Comparison of ENCODE assay signal across 28 cellular contexts in genomic region chr17:50598487-50598886, GRCh38. TPM values are rescaled to one million over a fixed set of nuclear protein-coding genes. Genes with fewer than 3 reads are reported as not detected.
DNase-seq lines count a peak whose midpoint lies in the region; ATAC-seq and TF ChIP-seq lines count a peak whose summit lies in the region.
"Had no signal": no experiment of that assay in that cellular context is flagged by ENCODE, and none has a peak within 500 bp of the region (broad histone marks: within the 10 kb centered on the region; RNA-seq: fewer than 3 reads in every experiment).

No MANE protein-coding gene starts in this region.

- no peaks in the 10 kb centered on the region for H3K9me3 ChIP-seq in MM.1S (replicated peaks; ENCODE audit: insufficient read depth, low read length)
- H3K9me3 ChIP-seq in tibial nerve: no peaks in the 10 kb centered on the region
- H3K9me3 ChIP-seq: BE2C, HAP-1 had no signal

- no peak overlapping the region for H3K27ac ChIP-seq in MM.1S (ENCODE audit: low read length)
- no peak overlapping the region for H3K27ac ChIP-seq in tibial nerve
- H3K27ac ChIP-seq: 22Rv1 had no signal

- no peaks in the 10 kb centered on the region for H4K20me1 ChIP-seq in MM.1S (ENCODE audit: insufficient read depth, low read length)

- H3K4me1 ChIP-seq in MM.1S (ENCODE audit: low read length) (no peaks in the 10 kb centered on the region), tibial nerve (no peaks in the 10 kb centered on the region)
- H3K4me1 ChIP-seq: HAP-1 had no signal

- peaks cover 24% of the 10 kb centered on the region for H3K27me3 Mint-ChIP-seq in memory B cell
- H3K27me3 Mint-ChIP-seq in stimulated activated naive CD8-positive, alpha-beta T cell treated with anti-CD3 and anti-CD28 coated beads, Interleukin-15, amount 100 ng/mL, for 72 hours: peaks cover 25% of the 10 kb centered on the region

- no peak for TF ChIP-seq CTCF in MM.1S (IDR thresholded peaks at IDR 0.05; ENCODE audit: low read length)
- no peak for TF ChIP-seq CTCF in tibial nerve (IDR thresholded peaks at IDR 0.05)

- no peak overlapping the region for H2AFZ ChIP-seq in MM.1S (ENCODE audit: low read length)
- H2AFZ ChIP-seq: GM23338 had no signal

- no peak overlapping the region for H3K27ac Mint-ChIP-seq in memory B cell
- no peak overlapping the region for H3K27ac Mint-ChIP-seq in stimulated activated naive CD8-positive, alpha-beta T cell treated with anti-CD3 and anti-CD28 coated beads, Interleukin-15, amount 100 ng/mL, for 72 hours
- H3K27ac Mint-ChIP-seq: CD14-positive monocyte, GM23338 had no signal

- H3K4me3 Mint-ChIP-seq in memory B cell: no peak overlapping the region
- no peak overlapping the region for H3K4me3 Mint-ChIP-seq in stimulated activated naive CD8-positive, alpha-beta T cell treated with anti-CD3 and anti-CD28 coated beads, Interleukin-15, amount 100 ng/mL, for 72 hours
- H3K4me3 Mint-ChIP-seq: CD14-positive monocyte, GM23338 had no signal

- no peak overlapping the region for H3K4me2 ChIP-seq in MM.1S (ENCODE audit: low read depth, low read length)
- H3K4me2 ChIP-seq: GM23338 had no signal

- no peaks in the 10 kb centered on the region for H3K9me2 ChIP-seq in MM.1S (replicated peaks; ENCODE audit: insufficient read depth, low read length)

- peaks cover 86% of the 10 kb centered on the region for H3K27me3 ChIP-seq in MM.1S (replicated peaks; ENCODE audit: insufficient read depth, low read length)
- no peaks in the 10 kb centered on the region for H3K27me3 ChIP-seq in tibial nerve
- H3K27me3 ChIP-seq: BE2C had no signal

- TF ChIP-seq EP300 in tibial nerve (IDR thresholded peaks at IDR 0.05): no peak

- H3K4me1 Mint-ChIP-seq in memory B cell: peaks cover 3% of the 10 kb centered on the region
- no peaks in the 10 kb centered on the region for H3K4me1 Mint-ChIP-seq in stimulated activated naive CD8-positive, alpha-beta T cell treated with anti-CD3 and anti-CD28 coated beads, Interleukin-15, amount 100 ng/mL, for 72 hours

- no peak overlapping the region for H3K9ac ChIP-seq in MM.1S (ENCODE audit: low read length)

- H3K36me3 ChIP-seq in MM.1S (replicated peaks; ENCODE audit: insufficient read depth, low read length): no peaks in the 10 kb centered on the region
- H3K36me3 ChIP-seq in tibial nerve: no peaks in the 10 kb centered on the region
- H3K36me3 ChIP-seq: BE2C, HAP-1 had no signal

- ATAC-seq in memory B cell (ENCODE audit: low read depth): peak; percentile 81
- no peak for ATAC-seq in stimulated activated naive CD8-positive, alpha-beta T cell treated with anti-CD3 and anti-CD28 coated beads, Interleukin-15, amount 100 ng/mL, for 72 hours
- ATAC-seq: GM23338, Panc1 had no signal

- no peaks in the 10 kb centered on the region for H3K79me2 ChIP-seq in MM.1S (ENCODE audit: low read length)

- no peaks in the 10 kb centered on the region for H3F3A ChIP-seq in MM.1S (ENCODE audit: insufficient read depth, low read length)

- 80 to 85% methylated on average over 5 of the region's 5 CpGs for WGBS in tibial nerve, 2 donors

- H3K9me3 Mint-ChIP-seq in memory B cell: no peaks in the 10 kb centered on the region
- no peaks in the 10 kb centered on the region for H3K9me3 Mint-ChIP-seq in stimulated activated naive CD8-positive, alpha-beta T cell treated with anti-CD3 and anti-CD28 coated beads, Interleukin-15, amount 100 ng/mL, for 72 hours
- H3K9me3 Mint-ChIP-seq: CD14-positive monocyte, GM23338 had no signal

- H3K36me3 Mint-ChIP-seq in memory B cell: no peaks in the 10 kb centered on the region
- H3K36me3 Mint-ChIP-seq: CD14-positive monocyte had no signal

- no peak for TF ChIP-seq POLR2A in tibial nerve (IDR thresholded peaks at IDR 0.05)

- DNase-seq in NCI-H2107 treated with DMSO at 0.1 percent for 48 hours (lab: John Stamatoyannopoulos, UW; ENCODE audit: unreplicated experiment) (peak; percentile 33), NCI-H2107 (lab: John Stamatoyannopoulos, UW) (no peak), MM.1S (peak; percentile 49), NCI-H526 (lab: John Stamatoyannopoulos, UW) (peak; percentile 83 to 88), memory B cell (ENCODE audit: low spot score in 2 of 2) (no peak), globus pallidus (ENCODE audit: low spot score) (no peak), tibial nerve (ENCODE audit: low spot score in 2 of 2) (no peak)
- no peak for DNase-seq in stimulated activated naive CD8-positive, alpha-beta T cell treated with anti-CD3 and anti-CD28 coated beads, Interleukin-15, amount 100 ng/mL, for 72 hours
- DNase-seq: BE2C; Calu3; DMS153; DND-41; IMR-90; KG1; NCI-H1105; NCI-H1436 treated with DMSO at 0.1 percent for 48 hours; NCI-H2029; NCI-H345; NCI-H510A treated with DMSO at 0.1 percent for 48 hours; NCI-H82; NK-92 treated with Interleukin-12 subunit alpha and Interleukin-12 subunit beta, amount 100 ng/mL, for 24 hours; SHP77 treated with DMSO at 0.1 percent for 48 hours; T-helper 1 cell had no signal

- H3K4me3 ChIP-seq in MM.1S (ENCODE audit: low read length) (no peak overlapping the region), tibial nerve (no peak overlapping the region)
- H3K4me3 ChIP-seq: GM23338, HAP-1 had no signal

RNA-seq across cellular contexts. Expression of gene ABCC3, which starts 36.2 kb away (rescaled TPM):
- total RNA-seq in tibial nerve: 10 to 100 TPM in 1 of 4 donors, 1 to 10 TPM in 3; 1.5 to 19.2 (median 7.3) TPM
- total RNA-seq: GM23338 had no signal

RNA-seq across cellular contexts. Expression of gene CACNA1G, which starts 38.0 kb away (rescaled TPM):
- total RNA-seq in tibial nerve: 1 to 10 TPM in 1 of 4 donors, under 1 TPM in 1, not detected in 2; 0.21 to 2.2 TPM
- total RNA-seq: Calu3 had no signal

RNA-seq across cellular contexts. Expression of gene SPATA20, which starts 51.5 kb away (rescaled TPM):
- total RNA-seq in tibial nerve: 100 to 1,000 TPM in 1 of 4 donors, 10 to 100 TPM in 3; 80.8 to 151 (median 89.6) TPM

Comparison
In these comparisons a context has a peak if more than half of its experiments do, and no peak if none do; other contexts are left out.
1. DNase-seq: peak in NCI-H2107 treated with DMSO at 0.1 percent for 48 hours (single experiment), MM.1S (single experiment) and NCI-H526 (2 of 2); none in NCI-H2107 (single experiment), memory B cell (0 of 2), stimulated activated naive CD8-positive, alpha-beta T cell treated with anti-CD3 and anti-CD28 coated beads, Interleukin-15, amount 100 ng/mL, for 72 hours (0 of 2), globus pallidus (single experiment) and tibial nerve (0 of 2).